In the genomic region with DNA sequence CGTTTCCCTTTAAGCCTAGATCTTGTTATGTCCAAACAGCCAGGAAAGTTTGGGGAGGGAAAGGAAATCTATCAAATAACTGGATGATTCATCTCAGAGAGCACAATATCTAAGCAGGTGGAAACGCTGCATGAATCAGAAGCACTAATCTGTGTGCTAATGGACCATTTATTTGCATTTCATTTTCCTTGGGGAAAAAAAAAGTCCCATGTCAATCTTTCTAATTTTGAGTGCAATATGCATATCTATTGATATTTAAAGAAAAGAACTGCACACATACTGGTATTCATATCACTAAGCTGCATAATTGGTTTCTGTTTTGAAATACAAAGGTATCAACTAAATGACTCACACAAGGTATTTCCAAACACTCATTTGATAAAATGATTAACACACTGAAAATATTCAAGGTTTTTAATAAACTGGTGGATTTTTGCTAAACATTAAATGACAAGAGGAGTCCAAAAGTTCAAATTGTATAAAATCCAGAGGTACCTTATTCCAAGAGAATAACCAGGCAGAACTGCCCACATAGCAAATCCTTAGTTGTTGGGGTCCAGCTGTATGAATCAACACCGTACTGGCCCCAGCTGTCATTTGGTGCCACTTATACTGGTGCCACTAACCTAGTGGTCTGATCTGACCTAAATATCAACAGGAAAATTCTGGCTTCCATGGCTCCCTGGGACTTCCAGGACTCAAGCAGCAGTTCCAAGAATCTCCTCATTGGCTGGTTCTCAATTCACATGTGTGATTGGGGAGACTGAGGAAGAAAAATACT, we compare ENCODE assay signal across 19 cellular contexts.
DNase-seq lines count a peak whose midpoint lies in the region; ATAC-seq, FAIRE-seq and TF ChIP-seq lines count a peak whose summit lies in the region.
"Had no signal": no experiment of that assay in that cellular context is flagged by ENCODE, and none has a peak within 500 bp of the region (broad histone marks: within the 10 kb centered on the region; RNA-seq: fewer than 3 reads in every experiment).

No MANE protein-coding gene starts in this region.

- no peaks in the 10 kb centered on the region for H3K27me3 Mint-ChIP-seq in activated T-cell treated with anti-CD3 and anti-CD28 coated beads, Interleukin-2, amount 50 U/mL, for 72 hours (ENCODE audit: low read depth)
- H3K27me3 Mint-ChIP-seq: naive thymus-derived CD8-positive, alpha-beta T cell had no signal

- peaks cover 28% of the 10 kb centered on the region for H3K4me1 Mint-ChIP-seq in activated T-cell treated with anti-CD3 and anti-CD28 coated beads, Interleukin-2, amount 50 U/mL, for 72 hours (ENCODE audit: low read depth)
- H3K4me1 Mint-ChIP-seq: naive thymus-derived CD8-positive, alpha-beta T cell had no signal

- CTCF ChIA-PET in HEK293 (lab: Yijun Ruan, JAX) = interaction anchor here (0.7 kb wide), 2 partner anchors 50 to 202 kb away, joined by 3 read pairs; no protein-coding TSS in a partner anchor

- H3K9me3 ChIP-seq in HEK293 (ENCODE audit: control insufficient read depth, insufficient read depth, low read depth, low read length) = no peaks in the 10 kb centered on the region; the same call in 1 of the 2 replicates
- H3K9me3 ChIP-seq: gastroesophageal sphincter, MG63, prostate gland had no signal

- FAIRE-seq in RCC 7860 (lab: Jason Lieb, UNC) = peak; percentile 58
- FAIRE-seq: GM18507, HepG2 had no signal

- DNase-seq in activated T-cell treated with anti-CD3 and anti-CD28 coated beads, Interleukin-2, amount 50 U/mL, for 72 hours = no peak
- DNase-seq in activated T-cell treated with anti-CD3 and anti-CD28 coated beads, Interleukin-2, amount 50 U/mL, for 1 hour = no peak
- DNase-seq in RCC 7860 (ENCODE audit: low spot score) (no peak), retinal pigment epithelial cell (ENCODE audit: low read depth) (peak; percentile 43), NCI-H2081 treated with DMSO at 0.1 percent for 48 hours (lab: John Stamatoyannopoulos, UW) (no peak), COLO668 (lab: John Stamatoyannopoulos, UW; ENCODE audit: unreplicated experiment) (no peak)
- DNase-seq: activated CD8-positive, alpha-beta memory T cell treated with anti-CD3 and anti-CD28 coated beads, Interleukin-2, amount 50 U/mL, for 4 hours; amniotic stem cell; GDM1; MG63; naive thymus-derived CD8-positive, alpha-beta T cell; NCI-H2029; WERI-Rb-1 had no signal

- peaks cover 10 to 12% of the 10 kb centered on the region in 2 donors for H3K9me3 Mint-ChIP-seq in activated T-cell treated with anti-CD3 and anti-CD28 coated beads, Interleukin-2, amount 50 U/mL, for 72 hours

- H3K4me3 Mint-ChIP-seq in activated T-cell treated with anti-CD3 and anti-CD28 coated beads, Interleukin-2, amount 50 U/mL, for 72 hours = peak overlapping the region in 1 of 2 donors; percentile 68
- H3K4me3 Mint-ChIP-seq: naive thymus-derived CD8-positive, alpha-beta T cell had no signal

- no peaks in the 10 kb centered on the region for H3K4me1 ChIP-seq in HEK293 (ENCODE audit: control insufficient read depth, insufficient read depth, low read length)
- H3K4me1 ChIP-seq: gastroesophageal sphincter, prostate gland had no signal

- H3K4me3 ChIP-seq in HEK293 (ENCODE audit: low read depth, low read length) (no peak overlapping the region), retinal pigment epithelial cell (ENCODE audit: low read length) (no peak overlapping the region)
- H3K4me3 ChIP-seq: gastroesophageal sphincter, MG63, prostate gland had no signal

- peak; percentile 87 to 91 for ATAC-seq in activated T-cell treated with anti-CD3 and anti-CD28 coated beads, Interleukin-2, amount 50 U/mL, for 72 hours (replicated peaks in 1 of 2)
- ATAC-seq in GM21390 (IDR thresholded peaks at IDR 0.05; ENCODE audit: unreplicated experiment) = no peak
- ATAC-seq: gastroesophageal sphincter; HepG2; naive thymus-derived CD8-positive, alpha-beta T cell had no signal

- H3K27ac ChIP-seq in HEK293 (ENCODE audit: extremely low read depth, low read depth, low read length) = no peak overlapping the region
- H3K27ac ChIP-seq: gastroesophageal sphincter, prostate gland, WERI-Rb-1 had no signal

- POLR2A ChIA-PET in HEK293 (lab: Yijun Ruan, JAX) = no interaction called here

- no peak for TF ChIP-seq CTCF in HEK293 (tag by site-specific recombination; IDR thresholded peaks at IDR 0.05)
- TF ChIP-seq CTCF in retinal pigment epithelial cell (conservative IDR thresholded peaks at IDR 0.05; ENCODE audit: low read depth, low read length) = no peak

- no peaks in the 10 kb centered on the region for H3K36me3 ChIP-seq in HEK293 (ENCODE audit: control insufficient read depth in 2 of 2, insufficient read depth in 1 of 2, low read length in 2 of 2)
- H3K36me3 ChIP-seq: gastroesophageal sphincter, MG63, prostate gland, WERI-Rb-1 had no signal

- peaks cover 8 to 14% of the 10 kb centered on the region in 2 donors for H3K36me3 Mint-ChIP-seq in activated T-cell treated with anti-CD3 and anti-CD28 coated beads, Interleukin-2, amount 50 U/mL, for 72 hours (ENCODE audit: insufficient read depth in 2 of 2)

- peak overlapping the region; percentile 60 for H3K27ac Mint-ChIP-seq in activated T-cell treated with anti-CD3 and anti-CD28 coated beads, Interleukin-2, amount 50 U/mL, for 72 hours

TF ChIP-seq in HEK293, 187 proteins besides CTCF, POLR2A, EP300 and RAD21:
- 0 out of 2 replicates have a peak, but pooled peaks have one; percentile 16 for TF ChIP-seq ZNF133 (tag by site-specific recombination; IDR thresholded peaks at IDR 0.05)
- TF ChIP-seq ZFP3 (tag by site-specific recombination; IDR thresholded peaks at IDR 0.05; ENCODE audit: low read depth) = no peak
